In the genomic region with DNA sequence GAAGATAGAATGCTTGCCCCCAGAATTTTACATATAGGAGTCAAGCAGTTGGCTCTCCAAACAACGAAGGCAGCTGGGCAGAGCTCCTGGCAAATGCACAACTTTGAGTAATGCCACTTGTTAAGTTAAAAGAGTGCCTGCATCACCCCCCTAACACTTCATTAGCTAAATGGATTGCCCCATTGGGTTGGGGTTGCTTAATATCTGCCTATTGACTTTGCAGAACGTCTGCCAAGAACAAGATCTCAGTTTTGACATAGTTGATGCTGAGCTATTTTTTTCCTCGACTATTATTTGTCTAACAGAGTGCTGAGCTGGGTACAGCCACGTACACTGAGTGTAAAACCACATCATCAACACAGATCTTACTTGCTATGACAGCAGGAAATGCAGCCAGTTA, we compare ENCODE assay signal across 25 cellular contexts. TPM values are rescaled to one million over a fixed set of nuclear protein-coding genes. Genes with fewer than 3 reads are reported as not detected.
"Had no signal": no experiment of that assay in that cellular context is flagged by ENCODE, and none has a peak within 500 bp of the region (broad histone marks: within the 10 kb centered on the region; RNA-seq: fewer than 3 reads in every experiment).

No MANE protein-coding gene starts in this region.

- H3K9ac ChIP-seq: parathyroid adenoma had no signal

- H3K4me1 ChIP-seq: ascending aorta, foreskin keratinocyte, parathyroid adenoma, sigmoid colon, spleen had no signal

- H3K27ac ChIP-seq: ascending aorta, foreskin keratinocyte, parathyroid adenoma, sigmoid colon, spleen, thoracic aorta, WERI-Rb-1 had no signal

- H3K36me3 ChIP-seq: ascending aorta, sigmoid colon, spleen, thoracic aorta, WERI-Rb-1 had no signal

- DNase-seq: activated CD4-positive, alpha-beta T cell treated with anti-CD3 and anti-CD28 coated beads for 1 hour; activated CD8-positive, alpha-beta memory T cell treated with anti-CD3 and anti-CD28 coated beads for 24 hours; activated CD8-positive, alpha-beta memory T cell treated with anti-CD3 and anti-CD28 coated beads, Interleukin-2, amount 50 U/mL, for 48 hours; activated effector memory CD4-positive, alpha-beta T cell treated with Interleukin-2 at 50 U/mL for 16 hours; activated naive CD4-positive, alpha-beta T cell treated with anti-CD3 and anti-CD28 coated beads, Interleukin-2, amount 50 U/mL, for 16 hours; activated T-cell treated with anti-CD3 and anti-CD28 coated beads, Interleukin-2, amount 50 U/mL, for 48 hours; cerebellar nuclear complex; effector CD4-positive, alpha-beta T cell; foreskin keratinocyte; hippocampal formation; mesenchymal stem cell; naive thymus-derived CD8-positive, alpha-beta T cell; sigmoid colon; spleen; stimulated activated CD4-positive, alpha-beta T cell treated with anti-CD3 and anti-CD28 coated beads, Interleukin-4, amount 100 ng/mL, for 4 hours; SW 1271; T-helper 2 cell; WERI-Rb-1 had no signal

- H3K79me2 ChIP-seq: parathyroid adenoma had no signal

- H3K4me3 ChIP-seq: ascending aorta, sigmoid colon, spleen, thoracic aorta had no signal

- ATAC-seq: esophagus mucosa; foreskin keratinocyte; naive thymus-derived CD8-positive, alpha-beta T cell; stimulated activated memory B cell treated with anti-CD40 and anti-IgM and Interleukin-4, amounts not matched to agents 10 μg/mL and 1 μg/mL and 100 μg/mL, for 72 hours had no signal

- H2AFZ ChIP-seq: parathyroid adenoma had no signal

- H3K4me1 Mint-ChIP-seq: stimulated activated memory B cell treated with anti-CD40 and anti-IgM and Interleukin-4, amounts not matched to agents 10 μg/mL and 1 μg/mL and 100 μg/mL, for 72 hours had no signal

- H3K27me3 ChIP-seq: ascending aorta had no signal

- H3K27ac Mint-ChIP-seq: naive thymus-derived CD8-positive, alpha-beta T cell; stimulated activated memory B cell treated with anti-CD40 and anti-IgM and Interleukin-4, amounts not matched to agents 10 μg/mL and 1 μg/mL and 100 μg/mL, for 72 hours had no signal

- H3K4me3 Mint-ChIP-seq: naive thymus-derived CD8-positive, alpha-beta T cell; stimulated activated memory B cell treated with anti-CD40 and anti-IgM and Interleukin-4, amounts not matched to agents 10 μg/mL and 1 μg/mL and 100 μg/mL, for 72 hours had no signal

RNA-seq across cellular contexts. Expression of a gene that starts 12.1 kb away (rescaled TPM):
- total RNA-seq: ascending aorta; esophagus mucosa; foreskin keratinocyte; naive thymus-derived CD8-positive, alpha-beta T cell; spleen; thoracic aorta; ureter had no signal
- polyA plus RNA-seq: foreskin keratinocyte; keratinocyte; naive thymus-derived CD8-positive, alpha-beta T cell; sigmoid colon; spleen had no signal
